Comparison of ENCODE assay signal across 9 cellular contexts in the genomic region with DNA sequence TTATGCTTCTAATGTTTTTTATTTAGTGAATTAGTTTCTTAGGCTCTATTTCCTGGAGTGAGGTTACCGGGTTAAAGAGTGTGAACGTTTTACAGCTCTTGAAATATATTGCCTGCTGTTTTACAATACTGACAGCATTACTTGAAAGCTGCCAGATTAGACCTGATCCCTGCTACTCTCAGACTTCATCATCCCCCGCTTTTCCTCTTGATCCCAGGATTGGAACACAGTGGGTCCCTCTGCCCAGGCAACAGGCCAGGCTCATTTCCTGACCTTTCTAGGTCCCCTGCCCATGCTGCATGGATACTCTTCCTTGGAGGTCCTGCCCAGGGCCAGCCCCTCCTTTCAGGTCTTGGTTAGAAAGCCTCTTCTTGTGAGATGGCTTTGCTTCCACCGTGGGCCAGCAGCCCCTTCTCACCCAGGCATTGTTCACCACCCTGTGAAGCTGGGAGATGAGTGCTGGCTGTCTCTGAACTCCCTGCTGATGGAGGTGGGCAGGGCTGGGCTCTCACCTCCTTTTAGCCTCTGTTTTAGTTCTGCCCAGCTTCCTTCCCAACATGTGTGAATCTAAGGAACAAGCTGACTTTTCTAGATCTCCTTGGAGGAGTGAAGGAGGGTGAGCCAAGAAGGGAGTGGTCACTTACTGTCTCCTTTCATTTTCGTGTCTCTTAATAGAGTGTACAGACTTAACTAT. TPM values are rescaled to one million over a fixed set of nuclear protein-coding genes. Genes with fewer than 3 reads are reported as not detected.
DNase-seq lines count a peak whose midpoint lies in the region; ATAC-seq and TF ChIP-seq lines count a peak whose summit lies in the region.
"Had no signal": no experiment of that assay in that cellular context is flagged by ENCODE, and none has a peak within 500 bp of the region (broad histone marks: within the 10 kb centered on the region; RNA-seq: fewer than 3 reads in every experiment).

No MANE protein-coding gene starts in this region.

- no peak for TF ChIP-seq CTCF in colonic mucosa (IDR thresholded peaks at IDR 0.05)

- H3K9me3 ChIP-seq in colonic mucosa: no peaks in the 10 kb centered on the region

- CTCF ChIA-PET in activated naive CD4-positive, alpha-beta T cell treated with anti-CD3 and anti-CD28 coated beads for 36 hours (lab: Charles Lee): interaction anchor here (0.8 to 1.4 kb wide), 3 partner anchors 9 to 39 kb away, joined by 3 read pairs; no protein-coding TSS in a partner anchor

- H3K27me3 ChIP-seq in colonic mucosa: no peaks in the 10 kb centered on the region

- ATAC-seq in activated T-cell treated with anti-CD3 and anti-CD28 coated beads, Interleukin-2, amount 50 U/mL, for 72 hours (replicated peaks in 1 of 2): no peak
- ATAC-seq in activated T-cell treated with anti-CD3 and anti-CD28 coated beads, Interleukin-2, amount 50 U/mL, for 4 hours: no peak
- ATAC-seq in memory B cell (ENCODE audit: low read depth) (no peak), GM18861 (IDR thresholded peaks at IDR 0.05; ENCODE audit: unreplicated experiment) (no peak), HG03520 (IDR thresholded peaks at IDR 0.05; ENCODE audit: unreplicated experiment) (no peak)

- H3K27me3 Mint-ChIP-seq in activated T-cell treated with anti-CD3 and anti-CD28 coated beads, Interleukin-2, amount 50 U/mL, for 72 hours (ENCODE audit: low read depth): no peaks in the 10 kb centered on the region
- H3K27me3 Mint-ChIP-seq in activated T-cell treated with anti-CD3 and anti-CD28 coated beads, Interleukin-2, amount 50 U/mL, for 4 hours (ENCODE audit: low read depth): no peaks in the 10 kb centered on the region
- H3K27me3 Mint-ChIP-seq in memory B cell: no peaks in the 10 kb centered on the region
- H3K27me3 Mint-ChIP-seq in activated naive CD4-positive, alpha-beta T cell treated with anti-CD3 and anti-CD28 coated beads for 36 hours (ENCODE audit: low read depth): no peaks in the 10 kb centered on the region

- intact Hi-C loops in colonic mucosa (cut with DNase I): no loop called here
- intact Hi-C loops in activated naive CD4-positive, alpha-beta T cell treated with anti-CD3 and anti-CD28 coated beads for 36 hours (cut with micrococcal nuclease): loop anchor here (5.0 kb wide), 1 partner anchor 33 kb away; no protein-coding TSS in a partner anchor

- no peak for DNase-seq in activated T-cell treated with anti-CD3 and anti-CD28 coated beads, Interleukin-2, amount 50 U/mL, for 72 hours
- DNase-seq in activated T-cell treated with anti-CD3 and anti-CD28 coated beads, Interleukin-2, amount 50 U/mL, for 4 hours: no peak
- DNase-seq in colonic mucosa: peak; percentile 71
- no peak for DNase-seq in memory B cell (ENCODE audit: low spot score in 2 of 2)
- DNase-seq in activated naive CD4-positive, alpha-beta T cell treated with anti-CD3 and anti-CD28 coated beads for 36 hours: no peak
- DNase-seq: DMS 273 treated with DMSO at 0.1 percent for 48 hours had no signal

- H3K27ac ChIP-seq in colonic mucosa (peak overlapping the region; percentile 87), urinary bladder (ENCODE audit: low read depth) (peak overlapping the region; percentile 85)

- H3K4me1 Mint-ChIP-seq in activated T-cell treated with anti-CD3 and anti-CD28 coated beads, Interleukin-2, amount 50 U/mL, for 72 hours (ENCODE audit: low read depth): peaks cover 71% of the 10 kb centered on the region
- peaks cover 72% of the 10 kb centered on the region for H3K4me1 Mint-ChIP-seq in activated T-cell treated with anti-CD3 and anti-CD28 coated beads, Interleukin-2, amount 50 U/mL, for 4 hours (ENCODE audit: low read depth)
- peaks cover 41% of the 10 kb centered on the region for H3K4me1 Mint-ChIP-seq in memory B cell
- peaks cover 61% of the 10 kb centered on the region for H3K4me1 Mint-ChIP-seq in activated naive CD4-positive, alpha-beta T cell treated with anti-CD3 and anti-CD28 coated beads for 36 hours (ENCODE audit: low read depth)

- H3K4me1 ChIP-seq in colonic mucosa (peaks cover 24% of the 10 kb centered on the region), urinary bladder (ENCODE audit: insufficient read depth) (peaks cover 2% of the 10 kb centered on the region)

- H3K9ac ChIP-seq in colonic mucosa (ENCODE audit: low read depth in 2 of 2, low read length in 2 of 2): peak overlapping the region; percentile 58 to 93

- H3K36me3 Mint-ChIP-seq in activated T-cell treated with anti-CD3 and anti-CD28 coated beads, Interleukin-2, amount 50 U/mL, for 72 hours (ENCODE audit: insufficient read depth in 2 of 2): peaks cover 3 to 11% of the 10 kb centered on the region in 2 donors
- H3K36me3 Mint-ChIP-seq in activated T-cell treated with anti-CD3 and anti-CD28 coated beads, Interleukin-2, amount 50 U/mL, for 4 hours (ENCODE audit: insufficient read depth): peaks cover 10% of the 10 kb centered on the region
- peaks cover 10% of the 10 kb centered on the region for H3K36me3 Mint-ChIP-seq in memory B cell
- H3K36me3 Mint-ChIP-seq in activated naive CD4-positive, alpha-beta T cell treated with anti-CD3 and anti-CD28 coated beads for 36 hours (ENCODE audit: low read depth): peaks cover 15% of the 10 kb centered on the region

- no peaks in the 10 kb centered on the region for H3K9me3 Mint-ChIP-seq in activated T-cell treated with anti-CD3 and anti-CD28 coated beads, Interleukin-2, amount 50 U/mL, for 72 hours
- no peaks in the 10 kb centered on the region for H3K9me3 Mint-ChIP-seq in activated T-cell treated with anti-CD3 and anti-CD28 coated beads, Interleukin-2, amount 50 U/mL, for 4 hours
- no peaks in the 10 kb centered on the region for H3K9me3 Mint-ChIP-seq in memory B cell
- no peaks in the 10 kb centered on the region for H3K9me3 Mint-ChIP-seq in activated naive CD4-positive, alpha-beta T cell treated with anti-CD3 and anti-CD28 coated beads for 36 hours

- no peak overlapping the region for H3K4me3 ChIP-seq in colonic mucosa
- H3K4me3 ChIP-seq in urinary bladder (ENCODE audit: low read depth, low read length): no peak overlapping the region

- H3K4me3 Mint-ChIP-seq in activated T-cell treated with anti-CD3 and anti-CD28 coated beads, Interleukin-2, amount 50 U/mL, for 72 hours: peak overlapping the region in 1 of 2 donors; percentile 43
- H3K4me3 Mint-ChIP-seq in activated T-cell treated with anti-CD3 and anti-CD28 coated beads, Interleukin-2, amount 50 U/mL, for 4 hours: no peak overlapping the region
- H3K4me3 Mint-ChIP-seq in memory B cell: no peak overlapping the region
- H3K4me3 Mint-ChIP-seq in activated naive CD4-positive, alpha-beta T cell treated with anti-CD3 and anti-CD28 coated beads for 36 hours: no peak overlapping the region

- WGBS in urinary bladder: 18% methylated on average over 5 of the region's 5 CpGs

- H3K36me3 ChIP-seq in colonic mucosa: no peaks in the 10 kb centered on the region
- H3K36me3 ChIP-seq in urinary bladder (ENCODE audit: insufficient read depth): no peaks in the 10 kb centered on the region

- H3K27ac Mint-ChIP-seq in activated T-cell treated with anti-CD3 and anti-CD28 coated beads, Interleukin-2, amount 50 U/mL, for 72 hours: peak overlapping the region; percentile 69
- peak overlapping the region; percentile 74 for H3K27ac Mint-ChIP-seq in memory B cell
- no peak overlapping the region for H3K27ac Mint-ChIP-seq in activated naive CD4-positive, alpha-beta T cell treated with anti-CD3 and anti-CD28 coated beads for 36 hours

RNA-seq across cellular contexts. Expression of a gene that starts 15.5 kb away (rescaled TPM):
- 10 to 100 TPM; 34.8 to 36.7 TPM for total RNA-seq in activated T-cell treated with anti-CD3 and anti-CD28 coated beads, Interleukin-2, amount 50 U/mL, for 72 hours
- 10 to 100 TPM; 30.5 to 36.8 (median 34.4) TPM for total RNA-seq in activated T-cell treated with anti-CD3 and anti-CD28 coated beads, Interleukin-2, amount 50 U/mL, for 4 hours
- total RNA-seq in colonic mucosa (10 to 100 TPM; 56.5 to 67.1 TPM), urinary bladder (41.1 TPM)
- polyA plus RNA-seq in urinary bladder: 49.2 TPM
- total RNA-seq in activated naive CD4-positive, alpha-beta T cell treated with anti-CD3 and anti-CD28 coated beads for 36 hours: 10 to 100 TPM; 25.5 to 26.0 TPM

RNA-seq across cellular contexts. Expression of a gene that starts 17.4 kb away (rescaled TPM):
- total RNA-seq in activated T-cell treated with anti-CD3 and anti-CD28 coated beads, Interleukin-2, amount 50 U/mL, for 72 hours: 100 to 1,000 TPM; 127 to 135 TPM
- 100 to 1,000 TPM; 116 to 124 (median 123) TPM for total RNA-seq in activated T-cell treated with anti-CD3 and anti-CD28 coated beads, Interleukin-2, amount 50 U/mL, for 4 hours
- total RNA-seq in colonic mucosa (100 to 1,000 TPM; 246 to 264 TPM), urinary bladder (101 TPM)
- 67.9 TPM for polyA plus RNA-seq in urinary bladder
- 100 to 1,000 TPM; 112 to 116 TPM for total RNA-seq in activated naive CD4-positive, alpha-beta T cell treated with anti-CD3 and anti-CD28 coated beads for 36 hours
